ENCODE assay signal across 8 cellular contexts in genomic region chr2:241219030-241219382, GRCh38. TPM values are rescaled to one million over a fixed set of nuclear protein-coding genes. Genes with fewer than 3 reads are reported as not detected.
DNase-seq lines count a peak whose midpoint lies in the region; ATAC-seq and TF ChIP-seq lines count a peak whose summit lies in the region.

No MANE protein-coding gene starts in this region.

- H3K27me3 ChIP-seq in skeletal muscle satellite cell (ENCODE audit: control insufficient read depth, insufficient read depth, low read length), result peaks cover 22% of the 10 kb centered on the region

- no peak overlapping the region for H3K27ac ChIP-seq in SK-N-MC

- no peaks in the 10 kb centered on the region for H3K36me3 Mint-ChIP-seq in T-helper 2 cell treated with Interferon-gamma antibody and Interleukin-4, amounts not matched to agents 5 μg/mL and 100 μg/mL, for 36 hours (ENCODE audit: low read depth)

- peaks cover 10% of the 10 kb centered on the region for H3K4me1 Mint-ChIP-seq in T-helper 2 cell treated with Interferon-gamma antibody and Interleukin-4, amounts not matched to agents 5 μg/mL and 100 μg/mL, for 36 hours (ENCODE audit: low read depth)

- peaks cover 23% of the 10 kb centered on the region for H3K4me1 ChIP-seq in skeletal muscle satellite cell (ENCODE audit: control insufficient read depth, insufficient read depth, low read length)

- peaks cover 26% of the 10 kb centered on the region for H3K27me3 Mint-ChIP-seq in T-helper 2 cell treated with Interferon-gamma antibody and Interleukin-4, amounts not matched to agents 5 μg/mL and 100 μg/mL, for 36 hours (ENCODE audit: low read depth)

- H3K9ac ChIP-seq in SK-N-MC (ENCODE audit: insufficient read length) (peak overlapping the region; percentile 65), skeletal muscle satellite cell (ENCODE audit: low read depth, low read length) (peak overlapping the region; percentile 74)

- H3K27ac Mint-ChIP-seq in T-helper 2 cell treated with Interferon-gamma antibody and Interleukin-4, amounts not matched to agents 5 μg/mL and 100 μg/mL, for 36 hours, result no peak overlapping the region

- H3K9me3 Mint-ChIP-seq in T-helper 2 cell treated with Interferon-gamma antibody and Interleukin-4, amounts not matched to agents 5 μg/mL and 100 μg/mL, for 36 hours, result no peaks in the 10 kb centered on the region

- H3K4me2 ChIP-seq in skeletal muscle satellite cell (ENCODE audit: low read length), result peak overlapping the region; percentile 98

- ATAC-seq in HG02623 (IDR thresholded peaks at IDR 0.05; ENCODE audit: unreplicated experiment) (no peak), GM19467 (IDR thresholded peaks at IDR 0.05; ENCODE audit: unreplicated experiment) (no peak)

- H3K9me3 ChIP-seq in SK-N-MC (ENCODE audit: low read depth, low read length), result no peaks in the 10 kb centered on the region; the same call in 1 of the 2 replicates
- H3K9me3 ChIP-seq in skeletal muscle satellite cell (replicated peaks; ENCODE audit: low read length), result no peaks in the 10 kb centered on the region

- no peak for TF ChIP-seq CTCF in fibroblast of villous mesenchyme (IDR thresholded peaks at IDR 0.05; ENCODE audit: insufficient read depth, low read depth, low read length)

- H3K4me3 Mint-ChIP-seq in T-helper 2 cell treated with Interferon-gamma antibody and Interleukin-4, amounts not matched to agents 5 μg/mL and 100 μg/mL, for 36 hours, result peak overlapping the region; percentile 83

- H3K36me3 ChIP-seq in SK-N-MC (ENCODE audit: insufficient read depth, low read length), result no peaks in the 10 kb centered on the region
- no peaks in the 10 kb centered on the region for H3K36me3 ChIP-seq in skeletal muscle satellite cell (ENCODE audit: insufficient read depth, low read length)

- DNase-seq in T-helper 2 cell treated with Interferon-gamma antibody and Interleukin-4, amounts not matched to agents 5 μg/mL and 100 μg/mL, for 36 hours (ENCODE audit: low spot score), result no peak
- DNase-seq in T-helper 2 cell, result no peak
- no peak for DNase-seq in SK-N-MC (ENCODE audit: low read depth, low spot score)
- no peak for DNase-seq in fibroblast of villous mesenchyme (ENCODE audit: low read depth)
- no peak for DNase-seq in EL

- H3K4me3 ChIP-seq in SK-N-MC (peak overlapping the region; percentile 82), fibroblast of villous mesenchyme (ENCODE audit: low read depth, low read length) (peak overlapping the region; percentile 62), skeletal muscle satellite cell (ENCODE audit: low read length) (peak overlapping the region; percentile 78)

RNA-seq across cellular contexts. Expression of gene ANO7, which starts 30.5 kb away (rescaled TPM):
- total RNA-seq in fibroblast of villous mesenchyme, result 0.43 and 0.64 TPM in 2 replicates
- 2.0 and 3.1 TPM in 2 replicates for total RNA-seq in skeletal muscle satellite cell (2012; rRNA removed)
